ENCODE assay signal across 24 cellular contexts in the genomic region with DNA sequence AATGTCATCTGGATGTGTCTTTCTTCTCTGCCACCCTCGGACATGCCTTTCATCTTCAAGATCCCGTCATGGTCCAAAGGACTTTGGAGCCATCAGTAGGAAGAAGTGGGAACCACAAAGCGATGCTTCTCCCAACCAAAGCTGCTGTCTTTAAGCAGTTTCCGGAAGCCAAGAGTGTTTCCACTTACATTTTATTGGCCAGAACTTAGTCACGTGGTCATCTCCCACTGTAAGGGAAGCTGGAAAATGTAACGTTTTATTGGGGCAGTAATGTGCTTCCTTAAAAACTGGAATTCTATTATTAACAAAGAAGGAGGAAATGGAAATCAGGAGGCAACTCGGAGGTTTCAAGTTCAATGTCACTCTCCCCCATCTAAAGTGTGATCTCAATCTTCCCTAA.
"Had no signal": no experiment of that assay in that cellular context is flagged by ENCODE, and none has a peak within 500 bp of the region (broad histone marks: within the 10 kb centered on the region; RNA-seq: fewer than 3 reads in every experiment).

No MANE protein-coding gene starts in this region.

- H3K4me3 ChIP-seq: gastrocnemius medialis, left ventricle myocardium inferior, lower lobe of right lung, psoas muscle, testis, tibial nerve, upper lobe of right lung, vagina had no signal

- H3K4me1 Mint-ChIP-seq: memory B cell; stimulated activated naive B cell treated with anti-CD40 and anti-IgM and Interleukin-4, amounts not matched to agents 10 μg/mL and 1 μg/mL and 100 μg/mL, for 72 hours; stimulated activated naive CD8-positive, alpha-beta T cell treated with anti-CD3 and anti-CD28 coated beads, Interleukin-15, amount 100 ng/mL, for 72 hours had no signal

- H3K4me1 ChIP-seq: gastrocnemius medialis, left ventricle myocardium inferior, lower lobe of right lung, psoas muscle, testis, tibial nerve, upper lobe of right lung, vagina had no signal

- H3K36me3 Mint-ChIP-seq: memory B cell; stimulated activated naive B cell treated with anti-CD40 and anti-IgM and Interleukin-4, amounts not matched to agents 10 μg/mL and 1 μg/mL and 100 μg/mL, for 72 hours had no signal

- H3K36me3 ChIP-seq: gastrocnemius medialis, left ventricle myocardium inferior, lower lobe of right lung, neutrophil, tibial nerve, upper lobe of right lung, vagina had no signal

- DNase-seq: cortex of kidney; effector memory CD4-positive, alpha-beta T cell; gastrocnemius medialis; glutamatergic neuron; kidney; left cardiac atrium; left ventricle myocardium inferior; lower lobe of right lung; midbrain; psoas muscle; retina; stimulated activated CD4-positive, alpha-beta T cell treated with anti-CD3 and anti-CD28 coated beads, Interleukin-2, amount 100 ng/mL, for 24 hours; stimulated activated CD4-positive, alpha-beta T cell treated with anti-CD3 and anti-CD28 coated beads, Interleukin-4, amount 100 ng/mL, for 4 hours; stimulated activated naive B cell treated with anti-CD40 and anti-IgM and Interleukin-4, amounts not matched to agents 10 μg/mL and 1 μg/mL and 100 μg/mL, for 72 hours; stimulated activated naive CD8-positive, alpha-beta T cell treated with anti-CD3 and anti-CD28 coated beads, Interleukin-15, amount 100 ng/mL, for 72 hours; testis; upper lobe of right lung had no signal

- H3K27me3 ChIP-seq: testis, tibial nerve, vagina had no signal

- H3K9me3 Mint-ChIP-seq: memory B cell; nephron; stimulated activated naive B cell treated with anti-CD40 and anti-IgM and Interleukin-4, amounts not matched to agents 10 μg/mL and 1 μg/mL and 100 μg/mL, for 72 hours; stimulated activated naive CD8-positive, alpha-beta T cell treated with anti-CD3 and anti-CD28 coated beads, Interleukin-15, amount 100 ng/mL, for 72 hours had no signal

- H3K4me3 Mint-ChIP-seq: memory B cell; nephron; stimulated activated naive B cell treated with anti-CD40 and anti-IgM and Interleukin-4, amounts not matched to agents 10 μg/mL and 1 μg/mL and 100 μg/mL, for 72 hours; stimulated activated naive CD8-positive, alpha-beta T cell treated with anti-CD3 and anti-CD28 coated beads, Interleukin-15, amount 100 ng/mL, for 72 hours had no signal

- H3K9me3 ChIP-seq: gastrocnemius medialis, left ventricle myocardium inferior, lower lobe of right lung, neutrophil, psoas muscle, testis, tibial nerve, upper lobe of right lung, vagina had no signal

- H3K27ac ChIP-seq: gastrocnemius medialis, left ventricle myocardium inferior, lower lobe of right lung, neutrophil, psoas muscle, testis, tibial nerve, upper lobe of right lung, vagina had no signal

- H3K27ac Mint-ChIP-seq: memory B cell; nephron; stimulated activated naive B cell treated with anti-CD40 and anti-IgM and Interleukin-4, amounts not matched to agents 10 μg/mL and 1 μg/mL and 100 μg/mL, for 72 hours; stimulated activated naive CD8-positive, alpha-beta T cell treated with anti-CD3 and anti-CD28 coated beads, Interleukin-15, amount 100 ng/mL, for 72 hours had no signal

- ATAC-seq: esophagus mucosa; gastrocnemius medialis; left cardiac atrium; lower lobe of right lung; psoas muscle; sciatic nerve; stimulated activated naive B cell treated with anti-CD40 and anti-IgM and Interleukin-4, amounts not matched to agents 10 μg/mL and 1 μg/mL and 100 μg/mL, for 72 hours; stimulated activated naive CD8-positive, alpha-beta T cell treated with anti-CD3 and anti-CD28 coated beads, Interleukin-15, amount 100 ng/mL, for 72 hours; upper lobe of right lung had no signal
